22 cellular contexts compared by ENCODE assay signal in genomic region chr7:31119249-31119648, GRCh38.
"Had no signal": no experiment of that assay in that cellular context is flagged by ENCODE, and none has a peak within 500 bp of the region (broad histone marks: within the 10 kb centered on the region; RNA-seq: fewer than 3 reads in every experiment).

No MANE protein-coding gene starts in this region.

- DNase-seq: colonic mucosa; effector memory CD8-positive, alpha-beta T cell; erythroblast; hypothalamus; immature natural killer cell; kidney; left ventricle myocardium inferior; lower lobe of right lung; mucosa of descending colon; naive thymus-derived CD4-positive, alpha-beta T cell; right cardiac atrium; spleen; stimulated activated naive CD4-positive, alpha-beta T cell; stimulated activated naive CD8-positive, alpha-beta T cell treated with anti-CD3 and anti-CD28 coated beads, Interleukin-15, amount 100 ng/mL, for 72 hours; transverse colon; upper lobe of right lung had no signal

- H3K27ac ChIP-seq: colonic mucosa, left ventricle myocardium inferior, lower lobe of right lung, neural progenitor cell, parathyroid adenoma, skin epidermis, spleen, suprapubic skin, transverse colon, upper lobe of right lung had no signal

- FAIRE-seq: endometrium, frontal cortex, kidney had no signal

- H3K4me1 ChIP-seq: colonic mucosa, lower lobe of right lung, neural progenitor cell, parathyroid adenoma, spleen, transverse colon had no signal

- H3K4me3 ChIP-seq: colonic mucosa, left ventricle myocardium inferior, lower lobe of right lung, mucosa of descending colon, neural progenitor cell, skin epidermis, spleen, suprapubic skin, transverse colon, upper lobe of right lung had no signal

- H3K9me3 ChIP-seq: colonic mucosa, left ventricle myocardium inferior, lower lobe of right lung, mucosa of descending colon, spleen, suprapubic skin, transverse colon, upper lobe of right lung had no signal

- ATAC-seq: effector memory CD8-positive, alpha-beta T cell; lower lobe of right lung; mucosa of descending colon; naive thymus-derived CD4-positive, alpha-beta T cell; right cardiac atrium; stimulated activated naive CD8-positive, alpha-beta T cell treated with anti-CD3 and anti-CD28 coated beads, Interleukin-15, amount 100 ng/mL, for 72 hours; upper lobe of right lung had no signal

- H3K36me3 ChIP-seq: colonic mucosa, left ventricle myocardium inferior, lower lobe of right lung, neural progenitor cell, spleen, suprapubic skin, transverse colon, upper lobe of right lung had no signal

- H3K27me3 ChIP-seq: colonic mucosa, spleen, suprapubic skin, transverse colon, upper lobe of right lung had no signal
